In genomic region chr15:80885180-80885579, GRCh38 we compare ENCODE assay signal across 24 cellular contexts.
"Had no signal": no experiment of that assay in that cellular context is flagged by ENCODE, and none has a peak within 500 bp of the region (broad histone marks: within the 10 kb centered on the region; RNA-seq: fewer than 3 reads in every experiment).

No MANE protein-coding gene starts in this region.

- H3K27ac ChIP-seq: adrenal gland, breast epithelium, Peyer's patch, RWPE1 had no signal

- H3K4me3 ChIP-seq: adrenal gland, breast epithelium, K562, Peyer's patch had no signal

- H3K27me3 ChIP-seq: adrenal gland, Peyer's patch had no signal

- H3K36me3 ChIP-seq: adrenal gland, breast epithelium, Peyer's patch had no signal

- H3K4me1 ChIP-seq: adrenal gland, breast epithelium, Peyer's patch had no signal

- DNase-seq: activated B cell treated with CpG ODN at 0.5 μM for 24 hours; activated CD4-positive, alpha-beta memory T cell treated with anti-CD3 and anti-CD28 coated beads for 36 hours; activated CD4-positive, alpha-beta T cell treated with anti-CD3 and anti-CD28 coated beads for 1 hour; activated CD4-positive, alpha-beta T cell treated with anti-CD3 and anti-CD28 coated beads, Interleukin-2, amount 10 ng/mL, durations not matched to agents 7 days and 5 days; activated CD8-positive, alpha-beta memory T cell treated with anti-CD3 and anti-CD28 coated beads for 24 hours; activated naive CD4-positive, alpha-beta T cell treated with anti-CD3 and anti-CD28 coated beads, Interleukin-2, amount 50 U/mL, for 16 hours; activated naive CD8-positive, alpha-beta T cell treated with anti-CD3 and anti-CD28 coated beads, Interleukin-2, amount 10 ng/mL, durations not matched to agents 7 days and 5 days; activated T-cell treated with anti-CD3 and anti-CD28 coated beads, Interleukin-2, amount 50 U/mL, for 48 hours; anterior cingulate cortex; Karpas-422; NCI-H1048; NCI-H146; NCI-H187 treated with DMSO at 0.1 percent for 48 hours; NCI-H2081 treated with DMSO at 0.1 percent for 48 hours; NCI-H446; NCI-H524; Peyer's patch; SHP77 treated with DMSO at 0.1 percent for 48 hours; T-helper 17 cell; T-helper 9 cell had no signal

- H3K9me3 ChIP-seq: adrenal gland, breast epithelium, Peyer's patch had no signal

- FAIRE-seq: K562 had no signal
